Comparison of ENCODE assay signal across 8 cellular contexts in genomic region chrX:136250191-136251041, GRCh38. TPM values are rescaled to one million over a fixed set of nuclear protein-coding genes. Genes with fewer than 3 reads are reported as not detected.
DNase-seq lines count a peak whose midpoint lies in the region; ATAC-seq lines count a peak whose summit lies in the region.

No MANE protein-coding gene starts in this region.

- H3K9me3 ChIP-seq in iPS-18c (ENCODE audit: control insufficient read depth, insufficient read depth, low read length) = peaks cover 3% of the 10 kb centered on the region

- peak overlapping the region; percentile 60 for H3K4me3 ChIP-seq in iPS-18c (ENCODE audit: insufficient read depth, low read depth, low read length)

- ATAC-seq in GM18517 (IDR thresholded peaks at IDR 0.05; ENCODE audit: unreplicated experiment) = peak; percentile 34
- ATAC-seq in HG02678 (IDR thresholded peaks at IDR 0.05; ENCODE audit: unreplicated experiment) = peak; percentile 37

- peak; percentile 19 for DNase-seq in RPMI7951 (ENCODE audit: low read depth)
- peak; percentile 16 for DNase-seq in amniotic epithelial cell (ENCODE audit: low read depth)
- peak in 2 of 3 donors; percentile 16 to 22 for DNase-seq in stimulated activated CD4-positive, alpha-beta T cell treated with anti-CD3 and anti-CD28 coated beads, Interleukin-12 subunit alpha, Interleukin-12 subunit beta, amount 100 ng/mL, for 48 hours (ENCODE audit: low read depth in 2 of 3, low spot score in 1 of 3)
- no peak for DNase-seq in NCI-H226
- no peak for DNase-seq in GF-D8 (lab: John Stamatoyannopoulos, UW)

RNA-seq across cellular contexts. Expression of gene MAP7D3, which starts 0.8 kb away (rescaled TPM):
- total RNA-seq in RPMI7951 (2014; rRNA removed; shearing (Covaris generic)) = 9.2 and 11.1 TPM in 2 replicates

RNA-seq across cellular contexts. Expression of gene ADGRG4, which starts 50.3 kb away (rescaled TPM):
- not detected in 2 replicates for total RNA-seq in RPMI7951 (2014; rRNA removed; shearing (Covaris generic))

Comparison
In these comparisons a context has a peak if more than half of its experiments do, and no peak if none do; other contexts are left out.
1. DNase-seq: peak in RPMI7951 (single experiment), amniotic epithelial cell (single experiment) and stimulated activated CD4-positive, alpha-beta T cell treated with anti-CD3 and anti-CD28 coated beads, Interleukin-12 subunit alpha, Interleukin-12 subunit beta, amount 100 ng/mL, for 48 hours (2 of 3); none in NCI-H226 (single experiment) and GF-D8 (single experiment).